8 cellular contexts compared by ENCODE assay signal in genomic region chr3:36943601-36944000, GRCh38. TPM values are rescaled to one million over a fixed set of nuclear protein-coding genes. Genes with fewer than 3 reads are reported as not detected.
DNase-seq lines count a peak whose midpoint lies in the region; ATAC-seq and TF ChIP-seq lines count a peak whose summit lies in the region.

No MANE protein-coding gene starts in this region.

- H3K36me3 Mint-ChIP-seq in naive thymus-derived CD4-positive, alpha-beta T cell = peaks cover 0 to 15% (median 4%) of the 10 kb centered on the region in 5 donors

- no peaks in the 10 kb centered on the region for H3K36me3 ChIP-seq in HUES48 (ENCODE audit: control insufficient read depth, insufficient read depth, low read length)
- peaks cover 0 to 6% (median 0%) of the 10 kb centered on the region in 3 experiments for H3K36me3 ChIP-seq in naive thymus-derived CD4-positive, alpha-beta T cell (ENCODE audit: control insufficient read depth in 2 of 3, insufficient read depth in 3 of 3, low read length in 3 of 3)

- peak overlapping the region; percentile 69; the same call in 1 of the 2 replicates for H3K9ac ChIP-seq in HUES48 (ENCODE audit: low read depth, low read length)

- CTCF ChIA-PET in naive thymus-derived CD4-positive, alpha-beta T cell (lab: Charles Lee) = interaction anchor here (0.7 to 1.5 kb wide), 4 partner anchors 15 to 74 kb away, joined by 3 to 6 read pairs (median 4); no protein-coding TSS in a partner anchor

- peaks cover 0 to 26% (median 0%) of the 10 kb centered on the region in 5 donors for H3K27me3 Mint-ChIP-seq in naive thymus-derived CD4-positive, alpha-beta T cell

- no peak for ATAC-seq in naive thymus-derived CD4-positive, alpha-beta T cell
- no peak for ATAC-seq in GM21526 (IDR thresholded peaks at IDR 0.05; ENCODE audit: low FRiP score, unreplicated experiment)
- no peak for ATAC-seq in GM18858 (IDR thresholded peaks at IDR 0.05; ENCODE audit: unreplicated experiment)

- H3K9me3 ChIP-seq in HUES48 (ENCODE audit: control insufficient read depth, insufficient read depth, low read length) = 0 out of 2 replicates have a peak, but pooled peaks cover 5% of the 10 kb centered on the region
- peaks cover 0 to 8% (median 0%) of the 10 kb centered on the region in 3 experiments for H3K9me3 ChIP-seq in naive thymus-derived CD4-positive, alpha-beta T cell (ENCODE audit: control insufficient read depth in 2 of 3, low read length in 3 of 3)

- H3K4me3 ChIP-seq in AG09309 (ENCODE audit: control insufficient read depth, low read depth, low read length) = peak overlapping the region; percentile 62
- peak overlapping the region; percentile 71 for H3K4me3 ChIP-seq in HUES48 (ENCODE audit: low read depth, low read length)
- H3K4me3 ChIP-seq in choroid plexus epithelial cell (ENCODE audit: low read depth, low read length) = peak overlapping the region; percentile 70
- H3K4me3 ChIP-seq in naive thymus-derived CD4-positive, alpha-beta T cell (ENCODE audit: low read length) = peak overlapping the region; percentile 70

- TF ChIP-seq CTCF in AG09309 (IDR thresholded peaks at IDR 0.05; ENCODE audit: control insufficient read depth, insufficient read depth, low read depth, low read length, missing control alignments) (no peak), choroid plexus epithelial cell (conservative IDR thresholded peaks at IDR 0.05; ENCODE audit: low read depth, low read length) (no peak)

- H3K4me1 ChIP-seq in HUES48 (ENCODE audit: control insufficient read depth, insufficient read depth, low read length) = no peaks in the 10 kb centered on the region; the same call in 1 of the 2 replicates
- peaks cover 5 to 6% of the 10 kb centered on the region in 2 donors for H3K4me1 ChIP-seq in naive thymus-derived CD4-positive, alpha-beta T cell (ENCODE audit: control insufficient read depth in 2 of 2, insufficient read depth in 2 of 2, low read length in 2 of 2)

- H3K4me1 Mint-ChIP-seq in naive thymus-derived CD4-positive, alpha-beta T cell = peaks cover 0 to 33% (median 26%) of the 10 kb centered on the region in 7 donors

- intact Hi-C loops in naive thymus-derived CD4-positive, alpha-beta T cell (cut with micrococcal nuclease) = no loop called here

- no peak overlapping the region for H3K27ac ChIP-seq in HUES48 (ENCODE audit: low read depth, low read length)
- peak overlapping the region; percentile 74 for H3K27ac ChIP-seq in naive thymus-derived CD4-positive, alpha-beta T cell (ENCODE audit: low read depth, low read length)

- DNase-seq in AG09309 (ENCODE audit: low read depth) (no peak), choroid plexus epithelial cell (ENCODE audit: low read depth) (no peak), Ammon's horn (ENCODE audit: low spot score) (no peak), KG1 (lab: John Stamatoyannopoulos, UW) (no peak)
- no peak for DNase-seq in naive thymus-derived CD4-positive, alpha-beta T cell

- H3K9me3 Mint-ChIP-seq in naive thymus-derived CD4-positive, alpha-beta T cell = peaks cover 0 to 25% (median 13%) of the 10 kb centered on the region in 11 donors

- POLR2A ChIA-PET in naive thymus-derived CD4-positive, alpha-beta T cell (lab: Charles Lee) = interaction anchor here (0.8 to 4.2 kb wide), 8 partner anchors 14 to 80 kb away, joined by 3 to 39 read pairs (median 8); partner anchors contain the start of genes EPM2AIP1 and MLH1

- H3K27me3 ChIP-seq in HUES48 (ENCODE audit: control insufficient read depth, insufficient read depth, low read length) = peaks cover 28% of the 10 kb centered on the region
- no peaks in the 10 kb centered on the region for H3K27me3 ChIP-seq in naive thymus-derived CD4-positive, alpha-beta T cell (ENCODE audit: control insufficient read depth in 2 of 2, insufficient read depth in 2 of 2, low read length in 2 of 2)

- H3K4me3 Mint-ChIP-seq in naive thymus-derived CD4-positive, alpha-beta T cell = peak overlapping the region; percentile 79 to 91 (median 85)

- peak overlapping the region in 8 of 9 donors; percentile 34 to 87 (median 62) for H3K27ac Mint-ChIP-seq in naive thymus-derived CD4-positive, alpha-beta T cell

RNA-seq across cellular contexts. Expression of gene TRANK1, which starts 1.3 kb away (rescaled TPM):
- 100 to 1,000 TPM in 2 of 5 experiments, 10 to 100 TPM in 3; 64.3 to 113 (median 82.6) TPM for total RNA-seq in naive thymus-derived CD4-positive, alpha-beta T cell
- 10 to 100 TPM; 29.6 to 45.2 TPM for polyA plus RNA-seq in naive thymus-derived CD4-positive, alpha-beta T cell

RNA-seq across cellular contexts. Expression of gene EPM2AIP1, which starts 49.3 kb away (rescaled TPM):
- total RNA-seq in naive thymus-derived CD4-positive, alpha-beta T cell = 10 to 100 TPM; 25.9 to 43.4 (median 26.1) TPM
- polyA plus RNA-seq in naive thymus-derived CD4-positive, alpha-beta T cell = 1 to 10 TPM; 3.7 to 6.8 TPM

RNA-seq across cellular contexts. Expression of gene MLH1, which starts 49.7 kb away (rescaled TPM):
- 10 to 100 TPM; 26.4 to 42.0 (median 31.7) TPM for total RNA-seq in naive thymus-derived CD4-positive, alpha-beta T cell
- 10 to 100 TPM; 20.4 to 27.0 TPM for polyA plus RNA-seq in naive thymus-derived CD4-positive, alpha-beta T cell
